ENCODE assay signal across 19 cellular contexts in genomic region chr13:29165216-29165615, GRCh38.
DNase-seq lines count a peak whose midpoint lies in the region; ATAC-seq, FAIRE-seq and TF ChIP-seq lines count a peak whose summit lies in the region.
"Had no signal": no experiment of that assay in that cellular context is flagged by ENCODE, and none has a peak within 500 bp of the region (broad histone marks: within the 10 kb centered on the region; RNA-seq: fewer than 3 reads in every experiment).

No MANE protein-coding gene starts in this region.

- intact Hi-C loops in left ventricle myocardium superior (cut with micrococcal nuclease), result no loop called here

- TF ChIP-seq CTCF in fibroblast of villous mesenchyme (IDR thresholded peaks at IDR 0.05; ENCODE audit: insufficient read depth, low read depth, low read length), result no peak

- peak overlapping the region in 6 of 11 experiments; percentile 7 to 73 (median 61); a peak in 11 of 22 replicates for H3K4me2 ChIP-seq in BLaER1 treated with 17β-estradiol and CSF1 and Interleukin-3, amounts not matched to agents 10 nM and 100 nM

- peak overlapping the region in 2 of 11 experiments; percentile 9 to 53; a peak in 2 of 22 replicates for H3K27ac ChIP-seq in BLaER1 treated with 17β-estradiol and CSF1 and Interleukin-3, amounts not matched to agents 10 nM and 100 nM
- H3K27ac ChIP-seq: C4-2B had no signal

- ATAC-seq in left ventricle myocardium superior, result no peak
- ATAC-seq in HG03354 (IDR thresholded peaks at IDR 0.05; ENCODE audit: poor library complexity, severe bottlenecking, unreplicated experiment), result no peak

- DNase-seq in GM19239 (ENCODE audit: insufficient read length, low spot score) (no peak), NCI-H226 (peak; percentile 38), fibroblast of villous mesenchyme (ENCODE audit: low read depth) (peak; percentile 9), CD1c-positive myeloid dendritic cell (ENCODE audit: extremely low spot score) (no peak), DMS79 treated with DMSO at 0.1 percent for 48 hours (lab: John Stamatoyannopoulos, UW) (no peak), left ventricle myocardium superior (no peak)
- DNase-seq: CD4-positive, alpha-beta T cell; CD8-positive, alpha-beta memory T cell; DMS 273 treated with DMSO at 0.1 percent for 48 hours; DMS79; GOT3 had no signal

- H3K36me3 ChIP-seq in BLaER1 treated with 17β-estradiol and CSF1 and Interleukin-3, amounts not matched to agents 10 nM and 100 nM, result no peaks in the 10 kb centered on the region
- H3K36me3 ChIP-seq: HAP-1 had no signal

- H4K20me1 ChIP-seq in BLaER1 treated with 17β-estradiol and CSF1 and Interleukin-3, amounts not matched to agents 10 nM and 100 nM, result no peaks in the 10 kb centered on the region

- peaks cover 0 to 47% (median 12%) of the 10 kb centered on the region in 10 experiments; a peak in 11 of 20 replicates for H3K4me1 ChIP-seq in BLaER1 treated with 17β-estradiol and CSF1 and Interleukin-3, amounts not matched to agents 10 nM and 100 nM
- H3K4me1 ChIP-seq: HAP-1 had no signal

- FAIRE-seq in GM19239 (lab: Jason Lieb, UNC), result peak; percentile 28
- FAIRE-seq: D721Med, GM12891, GM18507, H54 had no signal

- H3K9me3 ChIP-seq in BLaER1 treated with 17β-estradiol and CSF1 and Interleukin-3, amounts not matched to agents 10 nM and 100 nM (replicated peaks in 1 of 11), result no peaks in the 10 kb centered on the region

- no peaks in the 10 kb centered on the region for H3K27me3 ChIP-seq in BLaER1 treated with 17β-estradiol and CSF1 and Interleukin-3, amounts not matched to agents 10 nM and 100 nM

- H3K9ac ChIP-seq in BLaER1 treated with 17β-estradiol and CSF1 and Interleukin-3, amounts not matched to agents 10 nM and 100 nM, result no peak overlapping the region

- H3K4me3 ChIP-seq in BLaER1 treated with 17β-estradiol and CSF1 and Interleukin-3, amounts not matched to agents 10 nM and 100 nM, result no peak overlapping the region
- no peak overlapping the region for H3K4me3 ChIP-seq in fibroblast of villous mesenchyme (ENCODE audit: low read depth, low read length)
- H3K4me3 ChIP-seq: HAP-1 had no signal

Comparison
In these comparisons a context has a peak if more than half of its experiments do, and no peak if none do; other contexts are left out.
1. DNase-seq: peak in NCI-H226 (single experiment) and fibroblast of villous mesenchyme (single experiment); none in GM19239 (single experiment), CD1c-positive myeloid dendritic cell (single experiment), DMS79 treated with DMSO at 0.1 percent for 48 hours (single experiment) and left ventricle myocardium superior (single experiment).